ENCODE assay signal across 20 cellular contexts in the genomic region with DNA sequence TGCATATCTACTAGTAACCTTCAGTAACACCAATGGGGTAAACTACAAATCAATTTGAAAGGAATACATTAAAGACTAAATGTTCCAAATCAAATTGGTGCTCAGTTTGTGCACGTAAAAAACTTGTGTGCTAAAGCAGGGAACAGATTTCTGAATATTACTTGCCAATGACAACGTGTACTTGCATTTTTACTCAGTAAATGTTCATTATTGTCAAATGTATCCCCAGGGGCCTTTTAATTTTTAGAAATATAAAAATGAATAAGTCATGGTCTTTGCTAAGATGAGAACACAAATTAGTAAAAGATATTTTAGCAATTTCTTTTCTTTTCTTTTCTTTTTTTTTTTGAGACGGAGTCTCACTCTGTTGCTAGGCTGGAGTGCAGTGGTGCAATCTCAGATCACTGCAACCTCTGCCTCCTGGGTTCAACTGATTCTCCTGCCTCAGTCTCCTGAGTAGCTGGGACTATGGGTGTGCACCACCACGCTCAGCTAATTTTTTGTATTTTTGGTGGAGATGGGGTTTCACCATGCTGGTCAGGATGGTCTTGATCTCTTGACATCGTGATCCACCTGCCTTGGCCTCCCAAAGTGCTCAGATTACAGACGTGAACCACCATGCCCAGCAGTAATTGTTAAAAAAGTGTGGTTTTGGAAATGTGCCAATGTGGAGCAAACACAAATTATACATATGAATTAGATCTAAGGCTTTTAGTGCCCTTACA. TPM values are rescaled to one million over a fixed set of nuclear protein-coding genes. Genes with fewer than 3 reads are reported as not detected.
DNase-seq lines count a peak whose midpoint lies in the region; ATAC-seq, FAIRE-seq and TF ChIP-seq lines count a peak whose summit lies in the region.
"Had no signal": no experiment of that assay in that cellular context is flagged by ENCODE, and none has a peak within 500 bp of the region (broad histone marks: within the 10 kb centered on the region; RNA-seq: fewer than 3 reads in every experiment).

No MANE protein-coding gene starts in this region.

- no peak overlapping the region for H2AFZ ChIP-seq in keratinocyte (ENCODE audit: control insufficient read depth, low read length)

- no peaks in the 10 kb centered on the region for H3K27me3 ChIP-seq in keratinocyte (ENCODE audit: control insufficient read depth, extremely low read depth, insufficient read depth, low read length)
- H3K27me3 ChIP-seq: neutrophil had no signal

- no peak for DNase-seq in activated CD8-positive, alpha-beta memory T cell treated with anti-CD3 and anti-CD28 coated beads, Interleukin-2, amount 10 ng/mL, durations not matched to agents 7 days and 5 days
- no peak for DNase-seq in activated CD8-positive, alpha-beta memory T cell treated with anti-CD3 and anti-CD28 coated beads, Interleukin-2, amount 50 U/mL, for 4 hours
- DNase-seq in NCI-H748 (lab: John Stamatoyannopoulos, UW; ENCODE audit: unreplicated experiment) (peak; percentile 81), keratinocyte (ENCODE audit: low read depth, low spot score) (no peak), NCI-H2081 treated with DMSO at 0.1 percent for 48 hours (lab: John Stamatoyannopoulos, UW) (no peak), kidney (no peak), lower leg skin (ENCODE audit: low spot score in 2 of 2) (no peak)
- DNase-seq: activated CD4-positive, alpha-beta T cell treated with anti-CD3 and anti-CD28 coated beads for 4 hours; activated CD8-positive, alpha-beta memory T cell treated with anti-CD3 and anti-CD28 coated beads, Interleukin-2, amount 50 U/mL, for 48 hours; activated naive CD4-positive, alpha-beta T cell treated with anti-CD3 and anti-CD28 coated beads, Interleukin-2, amount 10 ng/mL, durations not matched to agents 7 days and 5 days; CD4-positive, alpha-beta memory T cell; effector memory CD4-positive, alpha-beta T cell; NCI-H1694 treated with DMSO at 0.1 percent for 48 hours; NCI-H446; SHP77; stimulated activated CD8-positive, alpha-beta memory T cell treated with anti-CD3 and anti-CD28 coated beads, Interleukin-4, amount 100 ng/mL, for 48 hours had no signal

- peak overlapping the region; percentile 62 for H3K27ac ChIP-seq in keratinocyte (ENCODE audit: control insufficient read depth, insufficient read depth, low read length)
- no peak overlapping the region for H3K27ac ChIP-seq in kidney (ENCODE audit: low read depth in 2 of 2, low read length in 2 of 2)
- H3K27ac ChIP-seq: neutrophil, thoracic aorta had no signal

- peak overlapping the region; percentile 49 for H3K4me2 ChIP-seq in keratinocyte (ENCODE audit: control insufficient read depth, extremely low read depth, insufficient read depth, low read depth, low read length)

- H3K9me3 ChIP-seq in keratinocyte (ENCODE audit: control insufficient read depth, low read depth, low read length) (no peaks in the 10 kb centered on the region), kidney (ENCODE audit: control insufficient read depth in 1 of 2, low read length in 2 of 2) (no peaks in the 10 kb centered on the region)
- H3K9me3 ChIP-seq: neutrophil, thoracic aorta had no signal

- peak overlapping the region; percentile 25 for H3K27ac Mint-ChIP-seq in activated CD8-positive, alpha-beta memory T cell treated with anti-CD3 and anti-CD28 coated beads, Interleukin-2, amount 10 ng/mL, durations not matched to agents 7 days and 5 days
- H3K27ac Mint-ChIP-seq: activated naive CD4-positive, alpha-beta T cell treated with anti-CD3 and anti-CD28 coated beads, Interleukin-2, amount 10 ng/mL, durations not matched to agents 7 days and 5 days had no signal

- WGBS in lower leg skin, 2 donors, result 51 to 52% methylated on average over 6 of the region's 6 CpGs

- no peak for TF ChIP-seq CTCF in keratinocyte (optimal IDR thresholded peaks at IDR 0.05 in 1 of 3, IDR thresholded peaks at IDR 0.05 in 1 of 3, conservative IDR thresholded peaks at IDR 0.05 in 1 of 3; ENCODE audit: extremely low read depth in 1 of 3, insufficient read depth in 2 of 3, low read length in 3 of 3)
- TF ChIP-seq CTCF in kidney (IDR thresholded peaks at IDR 0.05; ENCODE audit: borderline replicate concordance, extremely low read depth, insufficient read depth), result no peak
- TF ChIP-seq CTCF in lower leg skin (IDR thresholded peaks at IDR 0.05), result no peak

- dilution Hi-C loops in keratinocyte (cut with MboI; ENCODE audit: extremely low pct_ligation_motif_present, low sequenced_read_pairs), result no loop called here

- H3K4me1 ChIP-seq in keratinocyte (ENCODE audit: control insufficient read depth, extremely low read depth, insufficient read depth, low read length), result peaks cover 48% of the 10 kb centered on the region
- H3K4me1 ChIP-seq in kidney (ENCODE audit: control insufficient read depth in 1 of 2, insufficient read depth in 1 of 2, low read depth in 1 of 2, low read length in 2 of 2), result no peaks in the 10 kb centered on the region

- peaks cover 2% of the 10 kb centered on the region for H3K36me3 Mint-ChIP-seq in activated CD8-positive, alpha-beta memory T cell treated with anti-CD3 and anti-CD28 coated beads, Interleukin-2, amount 10 ng/mL, durations not matched to agents 7 days and 5 days
- H3K36me3 Mint-ChIP-seq: activated naive CD4-positive, alpha-beta T cell treated with anti-CD3 and anti-CD28 coated beads, Interleukin-2, amount 10 ng/mL, durations not matched to agents 7 days and 5 days; CD4-positive, alpha-beta memory T cell had no signal

- no peaks in the 10 kb centered on the region for H3K9me3 Mint-ChIP-seq in activated CD8-positive, alpha-beta memory T cell treated with anti-CD3 and anti-CD28 coated beads, Interleukin-2, amount 10 ng/mL, durations not matched to agents 7 days and 5 days (ENCODE audit: low read depth)
- H3K9me3 Mint-ChIP-seq: activated naive CD4-positive, alpha-beta T cell treated with anti-CD3 and anti-CD28 coated beads, Interleukin-2, amount 10 ng/mL, durations not matched to agents 7 days and 5 days; CD4-positive, alpha-beta memory T cell had no signal

- no peak overlapping the region for H3K4me3 Mint-ChIP-seq in activated CD8-positive, alpha-beta memory T cell treated with anti-CD3 and anti-CD28 coated beads, Interleukin-2, amount 10 ng/mL, durations not matched to agents 7 days and 5 days
- H3K4me3 Mint-ChIP-seq: activated naive CD4-positive, alpha-beta T cell treated with anti-CD3 and anti-CD28 coated beads, Interleukin-2, amount 10 ng/mL, durations not matched to agents 7 days and 5 days; CD4-positive, alpha-beta memory T cell had no signal

- CTCF ChIA-PET in activated CD8-positive, alpha-beta memory T cell treated with anti-CD3 and anti-CD28 coated beads, Interleukin-2, amount 10 ng/mL, durations not matched to agents 7 days and 5 days (lab: Charles Lee), result interaction anchor here (1.1 to 1.3 kb wide), 3 partner anchors 36 to 53 kb away, joined by 3 to 4 read pairs (median 3); a partner anchor contains a TSS

- peak overlapping the region in 2 of 3 experiments; percentile 3 to 35 for H3K4me3 ChIP-seq in keratinocyte (ENCODE audit: control insufficient read depth in 2 of 3, extremely low read depth in 1 of 3, insufficient read depth in 2 of 3, low read depth in 1 of 3, low read length in 3 of 3)
- no peak overlapping the region for H3K4me3 ChIP-seq in kidney (ENCODE audit: low read length in 2 of 2)
- no peak overlapping the region for H3K4me3 ChIP-seq in lower leg skin (ENCODE audit: low read depth, poor library complexity, severe bottlenecking)
- H3K4me3 ChIP-seq: thoracic aorta had no signal

- no peak overlapping the region for H3K9ac ChIP-seq in keratinocyte (ENCODE audit: control insufficient read depth, extremely low read depth, insufficient read depth, low read length)
- no peak overlapping the region for H3K9ac ChIP-seq in kidney (ENCODE audit: low read length in 2 of 2)

- intact Hi-C loops in kidney (cut with DNase I) (no loop called here), lower leg skin (cut with DNase I; ENCODE audit: low total_unique reads) (no loop called here)

- ATAC-seq in activated CD8-positive, alpha-beta memory T cell treated with anti-CD3 and anti-CD28 coated beads, Interleukin-2, amount 10 ng/mL, durations not matched to agents 7 days and 5 days, result no peak
- peak; percentile 4 for ATAC-seq in GM19351 (IDR thresholded peaks at IDR 0.05; ENCODE audit: unreplicated experiment)

- H3K4me1 Mint-ChIP-seq in activated CD8-positive, alpha-beta memory T cell treated with anti-CD3 and anti-CD28 coated beads, Interleukin-2, amount 10 ng/mL, durations not matched to agents 7 days and 5 days, result peaks cover 42% of the 10 kb centered on the region

- TF ChIP-seq POLR2A in lower leg skin (IDR thresholded peaks at IDR 0.05), result no peak

- no peaks in the 10 kb centered on the region for H3K79me2 ChIP-seq in keratinocyte (ENCODE audit: control insufficient read depth, insufficient read depth, low read length)

- peaks cover 5% of the 10 kb centered on the region for H3K27me3 Mint-ChIP-seq in activated CD8-positive, alpha-beta memory T cell treated with anti-CD3 and anti-CD28 coated beads, Interleukin-2, amount 10 ng/mL, durations not matched to agents 7 days and 5 days
- H3K27me3 Mint-ChIP-seq: CD4-positive, alpha-beta memory T cell had no signal

- H4K20me1 ChIP-seq in keratinocyte (ENCODE audit: control insufficient read depth, extremely low read depth, insufficient read depth, low read length), result no peaks in the 10 kb centered on the region

- FAIRE-seq in keratinocyte (lab: Jason Lieb, UNC), result no peak
- FAIRE-seq in kidney (lab: Jason Lieb, UNC), result no peak
- FAIRE-seq: TTC549 had no signal

- no peaks in the 10 kb centered on the region for H3K36me3 ChIP-seq in keratinocyte (ENCODE audit: control insufficient read depth in 2 of 2, extremely low read depth in 1 of 2, insufficient read depth in 2 of 2, low read length in 2 of 2)
- no peaks in the 10 kb centered on the region for H3K36me3 ChIP-seq in kidney (ENCODE audit: control insufficient read depth in 1 of 2, insufficient read depth in 2 of 2, low read length in 2 of 2)
- H3K36me3 ChIP-seq: neutrophil, thoracic aorta had no signal

- H3K9me1 ChIP-seq in keratinocyte (ENCODE audit: control insufficient read depth, extremely low read depth, insufficient read depth, low read length), result no peaks in the 10 kb centered on the region

RNA-seq across cellular contexts. Expression of a gene that starts 52.6 kb away (rescaled TPM):
- total RNA-seq in activated CD8-positive, alpha-beta memory T cell treated with anti-CD3 and anti-CD28 coated beads, Interleukin-2, amount 10 ng/mL, durations not matched to agents 7 days and 5 days, result 10 to 100 TPM; 54.7 to 64.7 TPM
- polyA plus RNA-seq in keratinocyte (24.1 to 49.1 TPM (median 31.8 TPM) in 3 replicates), kidney (ENCODE audit: insufficient read depth, low read depth, low replicate concordance) (0.71 TPM)
- polyA plus RNA-seq in keratinocyte (2011; ENCODE audit: low read depth), result 38.1 TPM
- polyA plus RNA-seq in keratinocyte (2011; cell fraction: cytosol; rRNA removed), result 21.5 and 27.2 TPM in 2 replicates
- 42.2 and 47.9 TPM in 2 replicates for polyA plus RNA-seq in keratinocyte (2011; cell fraction: nucleus; rRNA removed)
- polyA plus RNA-seq in keratinocyte (2012; ENCODE audit: low replicate concordance), result 25.9 and 53.6 TPM in 2 replicates
- polyA minus RNA-seq in keratinocyte, result 3.7 to 11.4 TPM (median 10.4 TPM) in 3 replicates
- 23.8 TPM for polyA minus RNA-seq in keratinocyte (2011; cell fraction: cytosol; rRNA and poly(A)+ RNA removed)
- 23.4 and 28.2 TPM in 2 replicates for polyA minus RNA-seq in keratinocyte (2011; cell fraction: nucleus; rRNA and poly(A)+ RNA removed)
- total RNA-seq in kidney (2.8 TPM), lower leg skin (10 to 100 TPM; 11.8 to 34.3 (median 20.8) TPM)
- total RNA-seq: thoracic aorta had no signal

Comparison
In these comparisons a context has a peak if more than half of its experiments do, and no peak if none do; other contexts are left out.
1. H3K4me3 ChIP-seq: peak in keratinocyte (2 of 3); none in kidney (0 of 2) and lower leg skin (single experiment).